In genomic region chr11:117072517-117073218, GRCh38 we compare ENCODE assay signal across 9 cellular contexts. TPM values are rescaled to one million over a fixed set of nuclear protein-coding genes. Genes with fewer than 3 reads are reported as not detected.
A peak's percentile ranks its signal among the peaks of the same experiment; 100 is the strongest.
DNase-seq lines count a peak whose midpoint lies in the region; ATAC-seq and TF ChIP-seq lines count a peak whose summit lies in the region.
"Had no signal": no experiment of that assay in that cellular context is flagged by ENCODE, and none has a peak within 500 bp of the region (broad histone marks: within the 10 kb centered on the region; RNA-seq: fewer than 3 reads in every experiment).

No MANE protein-coding gene starts in this region.

- no peaks in the 10 kb centered on the region for H3K27me3 ChIP-seq in testis

- H3K4me3 ChIP-seq in astrocyte of the cerebellum (ENCODE audit: low read depth, low read length) (no peak overlapping the region), testis (no peak overlapping the region)

- no peaks in the 10 kb centered on the region for H3K9me3 ChIP-seq in testis

- H3K4me1 ChIP-seq in testis = peaks cover 10% of the 10 kb centered on the region

- intact Hi-C loops in left colon (cut with DNase I, micrococcal nuclease) = no loop called here
- intact Hi-C loops in testis (cut with DNase I; ENCODE audit: low total_unique reads) = no loop called here

- WGBS in testis, 2 donors = 86 to 97% methylated on average over 3 of the region's 3 CpGs

- H3K36me3 ChIP-seq in testis (ENCODE audit: low read depth, missing control alignments) = no peaks in the 10 kb centered on the region

- no peak for TF ChIP-seq POLR2A in testis (IDR thresholded peaks at IDR 0.05)

- peak; percentile 97 for DNase-seq in GF-D8 (lab: John Stamatoyannopoulos, UW)
- peak; percentile 93 for DNase-seq in LHCN-M2 (ENCODE audit: low read depth)
- DNase-seq in astrocyte of the cerebellum (ENCODE audit: low read depth) = peak; percentile 87
- no peak for DNase-seq in left colon
- DNase-seq in stimulated activated CD4-positive, alpha-beta T cell treated with anti-CD3 and anti-CD28 coated beads, Interleukin-2, amount 100 ng/mL, for 48 hours = no peak
- no peak for DNase-seq in testis
- DNase-seq: T-cell had no signal

- ATAC-seq in left colon (peak; percentile 38), HG02870 (IDR thresholded peaks at IDR 0.05; ENCODE audit: unreplicated experiment) (no peak), HG03045 (IDR thresholded peaks at IDR 0.05; ENCODE audit: unreplicated experiment) (no peak)

- no peak overlapping the region for H3K27ac ChIP-seq in testis

- no peak for TF ChIP-seq CTCF in astrocyte of the cerebellum (IDR thresholded peaks at IDR 0.05; ENCODE audit: low read depth, low read length, missing control alignments)
- no peak for TF ChIP-seq CTCF in testis (IDR thresholded peaks at IDR 0.05)

- in situ Hi-C loops in astrocyte of the cerebellum (cut with HindIII; ENCODE audit: low sequenced_read_pairs) = no loop called here

RNA-seq across cellular contexts. Expression of gene SIK3, which starts 25.6 kb away (rescaled TPM):
- total RNA-seq in LHCN-M2 (2014; rRNA removed) (11.4 and 12.2 TPM in 2 replicates), left colon (10 to 100 TPM; 35.3 to 39.0 TPM), testis (100 to 1,000 TPM; 123 to 125 TPM)
- polyA plus RNA-seq in LHCN-M2 (2012) = 7.0 TPM
- 112 TPM for polyA plus RNA-seq in testis (ENCODE audit: insufficient read depth, low read depth, low replicate concordance)

Comparison
In these comparisons a context has a peak if more than half of its experiments do, and no peak if none do; other contexts are left out.
1. DNase-seq: peak in GF-D8 (single experiment), LHCN-M2 (single experiment) and astrocyte of the cerebellum (single experiment); none in left colon (0 of 2), stimulated activated CD4-positive, alpha-beta T cell treated with anti-CD3 and anti-CD28 coated beads, Interleukin-2, amount 100 ng/mL, for 48 hours (0 of 2) and testis (single experiment).